11 cellular contexts compared by ENCODE assay signal in the genomic region with DNA sequence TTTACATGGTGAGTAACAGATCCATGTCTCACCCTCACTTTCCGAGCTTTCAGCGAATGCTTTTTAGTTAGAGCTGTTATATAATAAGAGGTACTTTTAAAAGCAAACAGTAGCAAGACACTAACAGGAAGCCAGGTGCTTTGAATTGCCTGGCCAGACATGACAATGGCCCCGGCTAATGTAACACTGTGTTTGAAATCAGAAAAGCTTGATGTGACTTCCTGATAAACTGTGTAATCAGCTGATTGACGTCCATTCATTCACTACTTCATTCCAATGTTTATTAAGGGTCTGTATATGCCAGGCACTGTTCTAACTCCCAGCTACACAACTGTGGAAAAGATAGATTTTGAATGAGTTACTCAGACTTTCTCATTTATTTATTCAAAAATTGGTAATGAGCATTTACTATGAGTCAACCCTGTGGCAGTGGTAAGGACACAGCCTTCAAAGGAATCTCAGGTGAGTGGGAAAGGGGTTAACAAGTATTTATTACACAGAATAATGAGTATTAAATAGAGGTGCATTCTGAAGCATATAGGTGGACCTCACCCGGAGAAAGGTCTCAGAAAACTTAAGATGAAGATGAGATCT. TPM values are rescaled to one million over a fixed set of nuclear protein-coding genes. Genes with fewer than 3 reads are reported as not detected.
DNase-seq lines count a peak whose midpoint lies in the region; ATAC-seq and TF ChIP-seq lines count a peak whose summit lies in the region.
"Had no signal": no experiment of that assay in that cellular context is flagged by ENCODE, and none has a peak within 500 bp of the region (broad histone marks: within the 10 kb centered on the region; RNA-seq: fewer than 3 reads in every experiment).

No MANE protein-coding gene starts in this region.

- H4K20me1 ChIP-seq in PC-3 (ENCODE audit: low read length) = no peaks in the 10 kb centered on the region
- no peaks in the 10 kb centered on the region for H4K20me1 ChIP-seq in Karpas-422 (ENCODE audit: insufficient read depth, low read depth, low read length)

- intact Hi-C loops in heart right ventricle (cut with DNase I) = loop anchor here in 1 of 10 donors (2.0 kb wide), 1 partner anchor 22 kb away; no protein-coding TSS in a partner anchor
- intact Hi-C loops in Right ventricle myocardium superior (cut with DNase I) = no loop called here
- intact Hi-C loops in PC-3 (cut with micrococcal nuclease) = no loop called here
- intact Hi-C loops in lower lobe of right lung (cut with DNase I) = no loop called here
- intact Hi-C loops in vagina (cut with DNase I) = no loop called here

- WGBS in heart right ventricle, 2 donors = 68 to 73% methylated on average over 5 of the region's 5 CpGs

- H3K36me3 ChIP-seq in heart right ventricle = no peaks in the 10 kb centered on the region
- no peaks in the 10 kb centered on the region for H3K36me3 ChIP-seq in PC-3 (ENCODE audit: low read depth, low read length)
- H3K36me3 ChIP-seq in lower lobe of right lung = no peaks in the 10 kb centered on the region
- H3K36me3 ChIP-seq in vagina = no peaks in the 10 kb centered on the region
- H3K36me3 ChIP-seq in Karpas-422 (ENCODE audit: insufficient read depth, low read length) = no peaks in the 10 kb centered on the region

- H3K4me1 Mint-ChIP-seq in activated naive CD8-positive, alpha-beta T cell treated with anti-CD3 and anti-CD28 coated beads, Interleukin-2, amount 50 U/mL, for 24 hours = no peaks in the 10 kb centered on the region

- CTCF ChIA-PET in PC-3 (lab: Charles Lee) = no interaction called here

- H3K4me1 ChIP-seq in heart right ventricle (peaks cover 9 to 93% (median 66%) of the 10 kb centered on the region in 9 donors), PC-3 (ENCODE audit: insufficient read depth, low read length) (peaks cover 16% of the 10 kb centered on the region), lower lobe of right lung (peaks cover 53% of the 10 kb centered on the region), vagina (peaks cover 42% of the 10 kb centered on the region), Karpas-422 (ENCODE audit: low read length) (peaks cover 20% of the 10 kb centered on the region)

- H3K27me3 ChIP-seq in heart right ventricle (peaks cover 0 to 1% (median 0%) of the 10 kb centered on the region in 7 donors), PC-3 (ENCODE audit: low read length) (no peaks in the 10 kb centered on the region), lower lobe of right lung (ENCODE audit: low read depth) (no peaks in the 10 kb centered on the region), vagina (no peaks in the 10 kb centered on the region), Karpas-422 (ENCODE audit: low read length) (no peaks in the 10 kb centered on the region)

- no TSS peak for BruUV-seq in PC-3 (replicated peaks; lab: Mats Ljungman, UMichigan)

- H3F3A ChIP-seq in PC-3 (ENCODE audit: low read length, unreplicated experiment) = no peaks in the 10 kb centered on the region

- H3K4me3 ChIP-seq in heart right ventricle (no peak overlapping the region), PC-3 (ENCODE audit: low read length) (no peak overlapping the region), lower lobe of right lung (no peak overlapping the region), vagina (no peak overlapping the region), Karpas-422 (ENCODE audit: low read length) (no peak overlapping the region)

- POLR2A ChIA-PET in PC-3 (lab: Charles Lee; ENCODE audit: unreplicated experiment) = interaction anchor here (0.5 kb wide), 1 partner anchor 146 kb away, joined by 3 read pairs; no protein-coding TSS in a partner anchor

- H2AFZ ChIP-seq in PC-3 (ENCODE audit: low read length) = no peak overlapping the region
- no peak overlapping the region for H2AFZ ChIP-seq in Karpas-422 (ENCODE audit: low read length)

- ATAC-seq in heart right ventricle (peak in 3 of 8 donors; percentile 15 to 31 (median 23)), Right ventricle myocardium superior (ENCODE audit: poor library complexity) (no peak), PC-3 (peak; percentile 18), lower lobe of right lung (peak; percentile 14 to 62)
- ATAC-seq in activated naive CD8-positive, alpha-beta T cell treated with anti-CD3 and anti-CD28 coated beads, Interleukin-2, amount 50 U/mL, for 24 hours = no peak

- TF ChIP-seq CTCF in heart right ventricle (IDR thresholded peaks at IDR 0.05) (no peak), PC-3 (conservative IDR thresholded peaks at IDR 0.05; ENCODE audit: low read depth, low read length) (no peak), lower lobe of right lung (IDR thresholded peaks at IDR 0.05) (no peak), vagina (IDR thresholded peaks at IDR 0.05) (no peak)

- no peak for TF ChIP-seq POLR2A in vagina (IDR thresholded peaks at IDR 0.05)

- H3K9ac ChIP-seq in PC-3 (ENCODE audit: low read length) = no peak overlapping the region
- H3K9ac ChIP-seq in Karpas-422 (ENCODE audit: low read length) = no peak overlapping the region

- peak overlapping the region; percentile 40 to 93 (median 72) for H3K27ac ChIP-seq in heart right ventricle
- peak overlapping the region; percentile 50 for H3K27ac ChIP-seq in PC-3 (ENCODE audit: low read length)
- peak overlapping the region; percentile 78 for H3K27ac ChIP-seq in lower lobe of right lung
- H3K27ac ChIP-seq in vagina = peak overlapping the region; percentile 70
- H3K27ac ChIP-seq in Karpas-422 (ENCODE audit: low read length) = no peak overlapping the region

- no peak overlapping the region for H3K4me3 Mint-ChIP-seq in activated naive CD8-positive, alpha-beta T cell treated with anti-CD3 and anti-CD28 coated beads, Interleukin-2, amount 50 U/mL, for 24 hours

- no peaks in the 10 kb centered on the region for H3K36me3 Mint-ChIP-seq in activated naive CD8-positive, alpha-beta T cell treated with anti-CD3 and anti-CD28 coated beads, Interleukin-2, amount 50 U/mL, for 24 hours (ENCODE audit: low read depth)
- H3K36me3 Mint-ChIP-seq: naive B cell had no signal

- DNase-seq in heart right ventricle (no peak), Right ventricle myocardium superior (no peak), PC-3 (peak; percentile 7), lower lobe of right lung (no peak), vagina (ENCODE audit: extremely low spot score in 2 of 2) (no peak), Karpas-422 (no peak), kidney glomerular epithelial cell (lab: John Stamatoyannopoulos, UW) (no peak)
- DNase-seq in activated naive CD8-positive, alpha-beta T cell treated with anti-CD3 and anti-CD28 coated beads, Interleukin-2, amount 50 U/mL, for 24 hours = no peak
- DNase-seq: foreskin melanocyte, MM.1S, naive B cell had no signal

- H3K9me3 ChIP-seq in heart right ventricle (peaks cover 0 to 7% (median 0%) of the 10 kb centered on the region in 11 donors), PC-3 (ENCODE audit: low read length) (no peaks in the 10 kb centered on the region), lower lobe of right lung (no peaks in the 10 kb centered on the region), vagina (no peaks in the 10 kb centered on the region), Karpas-422 (ENCODE audit: low read length) (no peaks in the 10 kb centered on the region)

- peaks cover 3% of the 10 kb centered on the region for H3K9me3 Mint-ChIP-seq in activated naive CD8-positive, alpha-beta T cell treated with anti-CD3 and anti-CD28 coated beads, Interleukin-2, amount 50 U/mL, for 24 hours

- H3K4me2 ChIP-seq in PC-3 (ENCODE audit: low read length) (no peak overlapping the region), Karpas-422 (ENCODE audit: low read depth, low read length, poor library complexity, severe bottlenecking) (no peak overlapping the region)

- H3K79me2 ChIP-seq in PC-3 (ENCODE audit: low read length) = no peaks in the 10 kb centered on the region
- no peaks in the 10 kb centered on the region for H3K79me2 ChIP-seq in Karpas-422 (ENCODE audit: low read length)

- H3K27me3 Mint-ChIP-seq in activated naive CD8-positive, alpha-beta T cell treated with anti-CD3 and anti-CD28 coated beads, Interleukin-2, amount 50 U/mL, for 24 hours = peaks cover 26% of the 10 kb centered on the region

- no peaks in the 10 kb centered on the region for H3K9me2 ChIP-seq in PC-3 (replicated peaks; ENCODE audit: low read length)
- no peaks in the 10 kb centered on the region for H3K9me2 ChIP-seq in Karpas-422 (replicated peaks; ENCODE audit: insufficient read depth, low read length)

- H3K27ac Mint-ChIP-seq in activated naive CD8-positive, alpha-beta T cell treated with anti-CD3 and anti-CD28 coated beads, Interleukin-2, amount 50 U/mL, for 24 hours = no peak overlapping the region
- H3K27ac Mint-ChIP-seq: naive B cell had no signal

RNA-seq across cellular contexts. Expression of a gene that starts 26.6 kb away (rescaled TPM):
- total RNA-seq in heart right ventricle = 10 to 100 TPM; 16.6 to 27.4 (median 21.0) TPM
- polyA plus RNA-seq in heart right ventricle = 10 to 100 TPM; 15.2 to 15.8 TPM
- total RNA-seq in Right ventricle myocardium superior = 20.5 TPM
- 19.5 and 20.6 TPM in 2 replicates for total RNA-seq in PC-3 (2014; rRNA removed)
- 45.7 TPM for total RNA-seq in lower lobe of right lung
- total RNA-seq in vagina = 68.5 TPM
- total RNA-seq in Karpas-422 (2014; rRNA removed; shearing (Covaris generic); ENCODE audit: low replicate concordance) = not detected in 2 replicates

Comparison
In these comparisons a context has a peak if more than half of its experiments do, and no peak if none do; other contexts are left out.
1. ATAC-seq: peak in PC-3 (single experiment) and lower lobe of right lung (2 of 2); none in Right ventricle myocardium superior (single experiment) and activated naive CD8-positive, alpha-beta T cell treated with anti-CD3 and anti-CD28 coated beads, Interleukin-2, amount 50 U/mL, for 24 hours (single experiment).
2. RNA of a gene that starts 26.6 kb away (total RNA-seq): 68.5 TPM in vagina (single experiment), 45.7 TPM in lower lobe of right lung (single experiment), 16.6 to 27.4 TPM in heart right ventricle, 19.5 to 20.6 TPM in PC-3 and 20.5 TPM in Right ventricle myocardium superior (single experiment); not detected in Karpas-422; every median in the first group is over 10 times any median in the second.